ENCODE assay signal across 1 cellular context in the genomic region with DNA sequence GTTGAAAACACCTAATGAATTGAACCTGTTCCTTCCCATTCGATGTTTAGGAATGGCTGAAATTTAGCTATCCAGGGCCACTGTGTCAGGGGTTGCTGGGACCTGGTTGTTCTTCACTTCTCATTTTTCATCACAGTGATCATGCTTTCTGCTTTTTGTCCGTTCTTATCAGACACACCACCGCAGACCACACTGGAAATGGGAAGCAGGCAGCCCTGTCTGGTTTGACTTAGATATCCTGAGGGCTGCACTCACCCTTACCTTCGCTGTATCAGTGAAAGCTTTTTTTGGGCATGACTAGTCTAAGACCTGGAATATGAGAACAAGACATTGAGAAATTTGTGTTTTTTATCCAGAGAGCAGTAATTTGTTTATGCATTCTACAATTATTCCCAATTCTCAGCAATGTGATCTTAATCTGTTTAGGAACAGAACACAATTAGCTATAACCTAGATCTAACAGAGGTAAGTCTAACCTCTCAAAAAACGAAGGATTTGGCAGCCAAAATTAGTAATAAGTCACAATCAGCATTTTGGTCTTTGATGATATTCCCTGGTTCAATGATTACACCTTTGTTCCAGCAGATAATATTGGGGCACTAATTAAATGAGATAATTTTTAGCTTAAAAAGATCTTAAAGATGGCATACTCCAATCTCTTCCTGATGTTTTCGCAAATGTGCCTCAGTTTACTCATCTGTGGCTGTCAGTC.
TF ChIP-seq lines count a peak whose summit lies in the region.

No MANE protein-coding gene starts in this region.

TF ChIP-seq in IMR-90, 13 proteins besides CTCF, POLR2A, EP300 and RAD21 (continued from another document):
- TF ChIP-seq, protein P1, sequence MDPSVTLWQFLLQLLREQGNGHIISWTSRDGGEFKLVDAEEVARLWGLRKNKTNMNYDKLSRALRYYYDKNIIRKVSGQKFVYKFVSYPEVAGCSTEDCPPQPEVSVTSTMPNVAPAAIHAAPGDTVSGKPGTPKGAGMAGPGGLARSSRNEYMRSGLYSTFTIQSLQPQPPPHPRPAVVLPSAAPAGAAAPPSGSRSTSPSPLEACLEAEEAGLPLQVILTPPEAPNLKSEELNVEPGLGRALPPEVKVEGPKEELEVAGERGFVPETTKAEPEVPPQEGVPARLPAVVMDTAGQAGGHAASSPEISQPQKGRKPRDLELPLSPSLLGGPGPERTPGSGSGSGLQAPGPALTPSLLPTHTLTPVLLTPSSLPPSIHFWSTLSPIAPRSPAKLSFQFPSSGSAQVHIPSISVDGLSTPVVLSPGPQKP (IDR thresholded peaks at IDR 0.05; ENCODE audit: borderline replicate concordance, low read depth, low read length): no peak
- TF ChIP-seq NFE2L2 (IDR thresholded peaks at IDR 0.05; ENCODE audit: low read depth, low read length): no peak
